In the genomic region with DNA sequence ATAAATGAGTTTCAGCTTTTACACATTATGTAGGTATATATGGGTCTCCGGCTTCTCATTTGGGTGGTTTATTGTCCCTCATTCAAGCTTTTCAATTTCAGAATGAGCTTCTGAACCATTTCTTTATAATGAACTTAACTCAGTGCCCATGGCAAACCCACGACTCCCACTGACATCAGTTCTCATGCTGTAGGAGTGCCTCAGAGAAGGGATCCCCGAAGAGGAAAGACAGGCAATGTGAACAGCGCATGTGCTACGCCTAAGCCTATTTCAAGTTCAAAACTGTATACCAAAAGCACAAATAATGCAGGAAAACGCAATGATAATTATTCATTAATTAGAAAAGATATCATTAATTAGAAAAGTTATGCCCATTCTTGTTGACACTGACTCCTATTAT, we compare ENCODE assay signal across 27 cellular contexts.
"Had no signal": no experiment of that assay in that cellular context is flagged by ENCODE, and none has a peak within 500 bp of the region (broad histone marks: within the 10 kb centered on the region; RNA-seq: fewer than 3 reads in every experiment).

No MANE protein-coding gene starts in this region.

- H3K27ac ChIP-seq: colonic mucosa, coronary artery, dorsolateral prefrontal cortex, epithelial cell of prostate, esophagus muscularis mucosa, esophagus squamous epithelium, foreskin keratinocyte, gastrocnemius medialis, gastroesophageal sphincter, heart right ventricle had no signal

- H3K27ac Mint-ChIP-seq: dendritic cell treated with granulocyte-macrophage colony-stimulating factor and Interleukin-4, amounts not matched to agents 40 ng/mL and 50 ng/mL, for 4 days; effector memory CD8-positive, alpha-beta T cell; endodermal cell had no signal

- H3K4me3 Mint-ChIP-seq: dendritic cell treated with granulocyte-macrophage colony-stimulating factor and Interleukin-4, amounts not matched to agents 40 ng/mL and 50 ng/mL, for 4 days; effector memory CD8-positive, alpha-beta T cell; endodermal cell had no signal

- H3K9me3 Mint-ChIP-seq: dendritic cell treated with granulocyte-macrophage colony-stimulating factor and Interleukin-4, amounts not matched to agents 40 ng/mL and 50 ng/mL, for 4 days; effector memory CD8-positive, alpha-beta T cell; endodermal cell had no signal

- FAIRE-seq: colon, endometrium, endothelial cell of umbilical vein, frontal cortex had no signal

- DNase-seq: colonic mucosa; cortex of kidney; dermis blood vessel endothelial cell; dorsolateral prefrontal cortex; effector CD4-positive, alpha-beta T cell; effector CD8-positive, alpha-beta T cell; effector memory CD4-positive, alpha-beta T cell; effector memory CD8-positive, alpha-beta T cell; endodermal cell; erythroblast; esophagus squamous epithelium; foreskin fibroblast; foreskin keratinocyte; foreskin melanocyte; gastrocnemius medialis; glutamatergic neuron; heart right ventricle had no signal

- ATAC-seq: effector memory CD8-positive, alpha-beta T cell; esophagus mucosa; foreskin keratinocyte; gastrocnemius medialis; gastroesophageal sphincter; heart right ventricle had no signal

- H3K4me3 ChIP-seq: colonic mucosa, coronary artery, dorsolateral prefrontal cortex, esophagus muscularis mucosa, esophagus squamous epithelium, gastrocnemius medialis, gastroesophageal sphincter, heart right ventricle had no signal

- H3K36me3 ChIP-seq: colonic mucosa, esophagus squamous epithelium, gastrocnemius medialis, gastroesophageal sphincter, heart right ventricle had no signal

- H3K9me3 ChIP-seq: colonic mucosa, esophagus muscularis mucosa, esophagus squamous epithelium, gastrocnemius medialis, gastroesophageal sphincter had no signal

- H3K4me1 ChIP-seq: colonic mucosa, esophagus muscularis mucosa, esophagus squamous epithelium, gastrocnemius medialis, gastroesophageal sphincter, heart right ventricle had no signal

- H3K27me3 ChIP-seq: colonic mucosa, esophagus muscularis mucosa, esophagus squamous epithelium, foreskin keratinocyte, gastrocnemius medialis, gastroesophageal sphincter had no signal

- H3K27me3 Mint-ChIP-seq: dendritic cell treated with granulocyte-macrophage colony-stimulating factor and Interleukin-4, amounts not matched to agents 40 ng/mL and 50 ng/mL, for 4 days had no signal
